In genomic region chr12:55935742-55936151, GRCh38 we compare ENCODE assay signal across 10 cellular contexts. TPM values are rescaled to one million over a fixed set of nuclear protein-coding genes. Genes with fewer than 3 reads are reported as not detected.
DNase-seq lines count a peak whose midpoint lies in the region; ATAC-seq lines count a peak whose summit lies in the region.
"Had no signal": no experiment of that assay in that cellular context is flagged by ENCODE, and none has a peak within 500 bp of the region (broad histone marks: within the 10 kb centered on the region; RNA-seq: fewer than 3 reads in every experiment).

No MANE protein-coding gene starts in this region.

- H3K9me3 ChIP-seq in mesenchymal stem cell (ENCODE audit: control insufficient read depth, low read length) (no peaks in the 10 kb centered on the region), thymus (ENCODE audit: control insufficient read depth) (no peaks in the 10 kb centered on the region)

- no peak overlapping the region for H3K18ac ChIP-seq in mesenchymal stem cell (ENCODE audit: low read depth in 1 of 2, low read length in 2 of 2)

- DNase-seq in activated CD4-positive, alpha-beta memory T cell treated with anti-CD3 and anti-CD28 coated beads, Interleukin-2, amount 10 ng/mL, durations not matched to agents 7 days and 5 days, result peak; percentile 28
- DNase-seq in central memory CD8-positive, alpha-beta T cell (ENCODE audit: low spot score in 2 of 2), result no peak
- DNase-seq in mesenchymal stem cell (no peak), MV-4-11 (lab: John Stamatoyannopoulos, UW) (no peak), EL (no peak), cerebellar nuclear complex (lab: John Stamatoyannopoulos, UW) (no peak)
- DNase-seq: erythroblast had no signal

- no peaks in the 10 kb centered on the region for H3K9me3 Mint-ChIP-seq in activated CD4-positive, alpha-beta memory T cell treated with anti-CD3 and anti-CD28 coated beads, Interleukin-2, amount 10 ng/mL, durations not matched to agents 7 days and 5 days
- no peaks in the 10 kb centered on the region for H3K9me3 Mint-ChIP-seq in central memory CD8-positive, alpha-beta T cell

- no peak overlapping the region for H2BK15ac ChIP-seq in mesenchymal stem cell (ENCODE audit: low read depth, poor library complexity, severe bottlenecking)

- H2BK120ac ChIP-seq in mesenchymal stem cell (ENCODE audit: low read depth, low read length), result no peak overlapping the region

- H4K91ac ChIP-seq in mesenchymal stem cell (ENCODE audit: low read length), result no peak overlapping the region

- H3K27ac Mint-ChIP-seq in activated CD4-positive, alpha-beta memory T cell treated with anti-CD3 and anti-CD28 coated beads, Interleukin-2, amount 10 ng/mL, durations not matched to agents 7 days and 5 days, result peak overlapping the region; percentile 96
- H3K27ac Mint-ChIP-seq in central memory CD8-positive, alpha-beta T cell (ENCODE audit: low read depth), result peak overlapping the region; percentile 86

- H3K27me3 Mint-ChIP-seq in activated CD4-positive, alpha-beta memory T cell treated with anti-CD3 and anti-CD28 coated beads, Interleukin-2, amount 10 ng/mL, durations not matched to agents 7 days and 5 days, result no peaks in the 10 kb centered on the region
- no peaks in the 10 kb centered on the region for H3K27me3 Mint-ChIP-seq in central memory CD8-positive, alpha-beta T cell

- H4K8ac ChIP-seq in mesenchymal stem cell (ENCODE audit: low read length), result no peak overlapping the region

- H3K27me3 ChIP-seq in mesenchymal stem cell (ENCODE audit: control insufficient read depth in 1 of 2, insufficient read depth in 1 of 2, low read length in 2 of 2) (no peaks in the 10 kb centered on the region), thymus (ENCODE audit: control insufficient read depth, insufficient read depth) (no peaks in the 10 kb centered on the region)

- H3K23ac ChIP-seq in mesenchymal stem cell (ENCODE audit: low read length in 2 of 2), result no peak overlapping the region

- H2BK12ac ChIP-seq in mesenchymal stem cell (ENCODE audit: low read length in 2 of 2), result no peak overlapping the region

- H3K36me3 Mint-ChIP-seq in activated CD4-positive, alpha-beta memory T cell treated with anti-CD3 and anti-CD28 coated beads, Interleukin-2, amount 10 ng/mL, durations not matched to agents 7 days and 5 days (ENCODE audit: low read depth), result peaks cover 88% of the 10 kb centered on the region
- peaks cover 61% of the 10 kb centered on the region for H3K36me3 Mint-ChIP-seq in central memory CD8-positive, alpha-beta T cell (ENCODE audit: insufficient read depth)

- peaks cover 22% of the 10 kb centered on the region for H3K4me1 ChIP-seq in mesenchymal stem cell (ENCODE audit: control insufficient read depth, insufficient read depth, low read depth, low read length)
- H3K4me1 ChIP-seq in thymus (ENCODE audit: control insufficient read depth, insufficient read depth, low read length), result peaks cover 34% of the 10 kb centered on the region

- peaks cover 81% of the 10 kb centered on the region for H3K4me1 Mint-ChIP-seq in activated CD4-positive, alpha-beta memory T cell treated with anti-CD3 and anti-CD28 coated beads, Interleukin-2, amount 10 ng/mL, durations not matched to agents 7 days and 5 days
- H3K4me1 Mint-ChIP-seq in central memory CD8-positive, alpha-beta T cell, result peaks cover 85% of the 10 kb centered on the region

- H2AFZ ChIP-seq in mesenchymal stem cell (ENCODE audit: low read depth, low read length), result no peak overlapping the region

- 81% methylated on average over 24 of the region's 26 CpGs for WGBS in mesenchymal stem cell
- 91% methylated on average over 26 of the region's 26 CpGs for WGBS in thymus

- no peak for ATAC-seq in central memory CD8-positive, alpha-beta T cell (replicated peaks; ENCODE audit: extremely low read depth, poor library complexity, severe bottlenecking)
- ATAC-seq: GM12878 had no signal

- CTCF ChIA-PET in activated CD4-positive, alpha-beta memory T cell treated with anti-CD3 and anti-CD28 coated beads, Interleukin-2, amount 10 ng/mL, durations not matched to agents 7 days and 5 days (lab: Charles Lee), result interaction anchor here (0.8 to 5.5 kb wide), 10 partner anchors 8 to 216 kb away, joined by 3 to 28 read pairs (median 4); partner anchors contain the start of genes ORMDL2, PYM1, SARNP and SUOX

- POLR2A ChIA-PET in activated CD4-positive, alpha-beta memory T cell treated with anti-CD3 and anti-CD28 coated beads, Interleukin-2, amount 10 ng/mL, durations not matched to agents 7 days and 5 days (lab: Charles Lee), result interaction anchor here (0.7 to 8.8 kb wide), 11 partner anchors 8 to 139 kb away, joined by 3 to 122 read pairs (median 4); partner anchors contain the start of genes DGKA, IKZF4, ORMDL2 and PYM1

- H3K4me3 Mint-ChIP-seq in activated CD4-positive, alpha-beta memory T cell treated with anti-CD3 and anti-CD28 coated beads, Interleukin-2, amount 10 ng/mL, durations not matched to agents 7 days and 5 days, result peak overlapping the region; percentile 91
- H3K4me3 Mint-ChIP-seq in central memory CD8-positive, alpha-beta T cell, result peak overlapping the region; percentile 99

- H2AK5ac ChIP-seq in mesenchymal stem cell (ENCODE audit: low read length, severe bottlenecking), result no peak overlapping the region

- H2BK5ac ChIP-seq in mesenchymal stem cell (ENCODE audit: low read depth, low read length, poor library complexity, severe bottlenecking), result no peak overlapping the region

- H3K27ac ChIP-seq in mesenchymal stem cell (ENCODE audit: low read length, poor library complexity, severe bottlenecking) (no peak overlapping the region), thymus (ENCODE audit: low read depth) (peak overlapping the region; percentile 67)
- H3K27ac ChIP-seq: VCaP had no signal

- H3K4me2 ChIP-seq in mesenchymal stem cell (ENCODE audit: low read length, poor library complexity, severe bottlenecking), result no peak overlapping the region

- H3K14ac ChIP-seq in mesenchymal stem cell (ENCODE audit: low read length in 2 of 2), result no peak overlapping the region

- peaks cover 10 to 23% of the 10 kb centered on the region in 2 experiments for H3K36me3 ChIP-seq in mesenchymal stem cell (ENCODE audit: control insufficient read depth in 1 of 2, insufficient read depth in 2 of 2, low read depth in 1 of 2, low read length in 2 of 2)
- H3K36me3 ChIP-seq in thymus (ENCODE audit: control insufficient read depth, insufficient read depth), result peaks cover 61% of the 10 kb centered on the region

- H3K4ac ChIP-seq in mesenchymal stem cell (ENCODE audit: low read depth in 1 of 2, low read length in 2 of 2), result no peak overlapping the region

- H3K4me3 ChIP-seq in mesenchymal stem cell (ENCODE audit: insufficient read depth in 1 of 2, low read depth in 1 of 2, low read length in 2 of 2) (peak overlapping the region in 1 of 2 experiments; percentile 69), thymus (ENCODE audit: low read length) (peak overlapping the region; percentile 2)
- H3K4me3 ChIP-seq: GM12878 had no signal

- H3K9ac ChIP-seq in mesenchymal stem cell (ENCODE audit: low read length), result peak overlapping the region; percentile 70

- H3K79me1 ChIP-seq in mesenchymal stem cell (replicated peaks; ENCODE audit: low read length, poor library complexity, severe bottlenecking), result peaks cover 15% of the 10 kb centered on the region

RNA-seq across cellular contexts. Expression of gene DGKA, which starts 4.8 kb away (rescaled TPM):
- total RNA-seq in activated CD4-positive, alpha-beta memory T cell treated with anti-CD3 and anti-CD28 coated beads, Interleukin-2, amount 10 ng/mL, durations not matched to agents 7 days and 5 days, result 100 to 1,000 TPM; 427 to 431 TPM
- polyA plus RNA-seq in mesenchymal stem cell (2013, experiment 1 of 2), result 32.7 TPM
- 33.5 TPM for polyA plus RNA-seq in mesenchymal stem cell (2013, experiment 2 of 2)
- polyA plus RNA-seq in thymus, result 381 TPM

RNA-seq across cellular contexts. Expression of gene PYM1, which starts 8.1 kb away (rescaled TPM):
- total RNA-seq in activated CD4-positive, alpha-beta memory T cell treated with anti-CD3 and anti-CD28 coated beads, Interleukin-2, amount 10 ng/mL, durations not matched to agents 7 days and 5 days, result 10 to 100 TPM; 54.2 to 56.0 TPM
- polyA plus RNA-seq in mesenchymal stem cell (2013, experiment 1 of 2), result 26.1 TPM
- 29.0 TPM for polyA plus RNA-seq in mesenchymal stem cell (2013, experiment 2 of 2)
- 57.9 TPM for polyA plus RNA-seq in thymus

RNA-seq across cellular contexts. Expression of gene PMEL, which starts 30.1 kb away (rescaled TPM):
- total RNA-seq in activated CD4-positive, alpha-beta memory T cell treated with anti-CD3 and anti-CD28 coated beads, Interleukin-2, amount 10 ng/mL, durations not matched to agents 7 days and 5 days, result under 1 TPM; 0.33 to 0.60 TPM
- polyA plus RNA-seq in mesenchymal stem cell (2013, experiment 1 of 2), result 0.26 TPM
- polyA plus RNA-seq in mesenchymal stem cell (2013, experiment 2 of 2), result 0.81 TPM
- polyA plus RNA-seq in thymus, result 0.94 TPM

RNA-seq across cellular contexts. Expression of gene CDK2, which starts 30.9 kb away (rescaled TPM):
- total RNA-seq in activated CD4-positive, alpha-beta memory T cell treated with anti-CD3 and anti-CD28 coated beads, Interleukin-2, amount 10 ng/mL, durations not matched to agents 7 days and 5 days, result 10 to 100 TPM; 88.9 to 98.9 TPM
- polyA plus RNA-seq in mesenchymal stem cell (2013, experiment 1 of 2), result 24.1 TPM
- polyA plus RNA-seq in mesenchymal stem cell (2013, experiment 2 of 2), result 20.7 TPM
- 22.3 TPM for polyA plus RNA-seq in thymus

RNA-seq across cellular contexts. Expression of gene RAB5B, which starts 38.1 kb away (rescaled TPM):
- total RNA-seq in activated CD4-positive, alpha-beta memory T cell treated with anti-CD3 and anti-CD28 coated beads, Interleukin-2, amount 10 ng/mL, durations not matched to agents 7 days and 5 days, result 10 to 100 TPM; 70.1 to 71.5 TPM
- 108 TPM for polyA plus RNA-seq in mesenchymal stem cell (2013, experiment 1 of 2)
- polyA plus RNA-seq in mesenchymal stem cell (2013, experiment 2 of 2), result 107 TPM
- polyA plus RNA-seq in thymus, result 63.1 TPM
